Comparison of ENCODE assay signal across 7 cellular contexts in the genomic region with DNA sequence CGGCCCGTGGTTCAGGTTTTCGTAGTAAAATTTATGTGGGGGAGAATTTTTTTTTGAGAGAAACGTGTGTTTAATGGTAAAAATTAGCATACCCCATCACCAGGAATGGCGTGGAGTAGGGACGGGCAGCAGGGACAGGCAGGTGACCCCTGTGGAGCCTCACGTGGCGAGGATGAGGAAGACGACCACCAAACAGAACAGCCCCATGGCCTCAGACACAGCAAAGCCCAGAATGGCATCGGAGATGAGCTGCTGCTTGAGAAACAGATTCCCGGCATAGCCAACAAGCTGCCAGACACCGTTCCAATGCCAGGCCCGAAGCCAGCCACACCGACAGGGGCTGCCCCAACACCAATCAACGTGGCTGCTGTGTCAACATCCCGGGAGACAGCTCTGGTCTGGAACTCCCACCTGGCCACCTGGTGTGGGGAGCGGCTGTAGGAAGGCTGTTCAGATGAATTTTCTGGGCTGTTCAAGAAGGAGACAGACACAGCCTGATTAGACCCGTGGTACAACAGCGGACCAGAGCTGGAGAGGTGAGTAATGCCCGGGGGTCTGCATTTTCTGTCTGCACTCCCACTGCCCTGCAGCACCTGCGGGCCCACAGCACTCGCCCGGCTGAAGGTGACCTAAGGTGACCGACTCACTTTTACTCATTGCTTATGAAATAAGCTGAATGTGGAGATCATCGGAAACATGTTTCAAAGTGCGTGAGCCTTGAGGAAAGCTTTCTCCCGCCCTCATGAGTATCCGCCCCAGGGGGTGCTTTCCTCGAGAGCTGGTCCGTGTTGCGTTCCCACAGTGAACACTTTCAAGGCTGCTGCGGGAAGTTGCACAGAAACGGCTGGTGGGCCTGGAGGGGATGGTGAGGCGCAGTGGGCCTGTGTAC.
"Had no signal": no experiment of that assay in that cellular context is flagged by ENCODE, and none has a peak within 500 bp of the region (broad histone marks: within the 10 kb centered on the region; RNA-seq: fewer than 3 reads in every experiment).

No MANE protein-coding gene starts in this region.

- H3K27me3 ChIP-seq: right lobe of liver had no signal

- DNase-seq: cortex of kidney, hippocampal formation had no signal

- H3K9me3 ChIP-seq: esophagus muscularis mucosa, psoas muscle, right lobe of liver, spleen, suprapubic skin had no signal

- H3K27ac ChIP-seq: esophagus muscularis mucosa, psoas muscle, right lobe of liver, spleen, suprapubic skin had no signal

- H3K4me3 ChIP-seq: esophagus muscularis mucosa, psoas muscle, right lobe of liver, suprapubic skin had no signal

- H3K36me3 ChIP-seq: esophagus muscularis mucosa, right lobe of liver, spleen, suprapubic skin had no signal

- H3K4me1 ChIP-seq: psoas muscle, right lobe of liver had no signal
